In genomic region chr3:51700403-51700802, GRCh38 we compare ENCODE assay signal across 9 cellular contexts. TPM values are rescaled to one million over a fixed set of nuclear protein-coding genes. Genes with fewer than 3 reads are reported as not detected.
"Had no signal": no experiment of that assay in that cellular context is flagged by ENCODE, and none has a peak within 500 bp of the region (broad histone marks: within the 10 kb centered on the region; RNA-seq: fewer than 3 reads in every experiment).

No MANE protein-coding gene starts in this region.

- H3K4me1 ChIP-seq: HAP-1 had no signal

- H3K9ac ChIP-seq: GM23248 had no signal

- DNase-seq: GM23248, GOT3, H7, IMR-90 had no signal

- H2AFZ ChIP-seq: GM23248 had no signal

- H3K27ac ChIP-seq: GM23248 had no signal

- H3K9me3 ChIP-seq: HAP-1 had no signal

- ATAC-seq: HCT116, K562 had no signal

- H3K4me3 ChIP-seq: GM23248, HAP-1, K562 had no signal

RNA-seq across cellular contexts. Expression of gene GRM2, which starts 6.5 kb away (rescaled TPM):
- total RNA-seq: H4, HT-29, K562 had no signal
- polyA plus RNA-seq: GM23248, K562 had no signal
